Comparison of ENCODE assay signal across 19 cellular contexts in genomic region chr1:192524223-192524622, GRCh38. TPM values are rescaled to one million over a fixed set of nuclear protein-coding genes. Genes with fewer than 3 reads are reported as not detected.
DNase-seq lines count a peak whose midpoint lies in the region; ATAC-seq, FAIRE-seq and TF ChIP-seq lines count a peak whose summit lies in the region.
"Had no signal": no experiment of that assay in that cellular context is flagged by ENCODE, and none has a peak within 500 bp of the region (broad histone marks: within the 10 kb centered on the region; RNA-seq: fewer than 3 reads in every experiment).

No MANE protein-coding gene starts in this region.

- H2AFZ ChIP-seq in endothelial cell of umbilical vein (ENCODE audit: low read depth, low read length), result peak overlapping the region; percentile 58
- no peak overlapping the region for H2AFZ ChIP-seq in MM.1S (ENCODE audit: low read length)
- H2AFZ ChIP-seq: hepatocyte, parathyroid adenoma had no signal

- no peaks in the 10 kb centered on the region for H3K27me3 Mint-ChIP-seq in osteocyte (ENCODE audit: unreplicated experiment)
- H3K27me3 Mint-ChIP-seq: stimulated activated naive CD8-positive, alpha-beta T cell treated with anti-CD3 and anti-CD28 coated beads, Interleukin-15, Interleukin-2, amounts not matched to agents 100 ng/mL and 50 ng/mL, for 24 hours had no signal

- intact Hi-C loops in endothelial cell of umbilical vein (cut with micrococcal nuclease), result loop anchor here (2.0 kb wide), 1 partner anchor 13 kb away; no protein-coding TSS in a partner anchor

- H3K4me3 ChIP-seq in endothelial cell of umbilical vein (replicated peaks in 1 of 3; ENCODE audit: insufficient read depth in 1 of 3, low read depth in 1 of 3, low read length in 3 of 3) (no peak overlapping the region), MM.1S (ENCODE audit: low read length) (no peak overlapping the region)
- H3K4me3 ChIP-seq: hepatocyte had no signal

- H3K79me2 ChIP-seq in endothelial cell of umbilical vein (ENCODE audit: control insufficient read depth, insufficient read depth, low read length) (no peaks in the 10 kb centered on the region), MM.1S (ENCODE audit: low read length) (no peaks in the 10 kb centered on the region)
- H3K79me2 ChIP-seq: hepatocyte, parathyroid adenoma had no signal

- ATAC-seq in HG03457 (IDR thresholded peaks at IDR 0.05; ENCODE audit: unreplicated experiment), result no peak
- ATAC-seq in HG03025 (IDR thresholded peaks at IDR 0.05; ENCODE audit: low FRiP score, unreplicated experiment), result no peak

- H3K4me3 Mint-ChIP-seq in osteocyte (ENCODE audit: unreplicated experiment), result no peak overlapping the region
- H3K4me3 Mint-ChIP-seq: activated CD4-positive, alpha-beta T cell treated with anti-CD3 and anti-CD28 coated beads, Interleukin-2, amount 10 ng/mL, durations not matched to agents 24 days and 14 days; activated naive CD8-positive, alpha-beta T cell; B cell; stimulated activated naive CD8-positive, alpha-beta T cell treated with anti-CD3 and anti-CD28 coated beads, Interleukin-15, Interleukin-2, amounts not matched to agents 100 ng/mL and 50 ng/mL, for 24 hours had no signal

- H3K4me2 ChIP-seq in endothelial cell of umbilical vein (ENCODE audit: insufficient read depth, low read length) (no peak overlapping the region), MM.1S (ENCODE audit: low read depth, low read length) (no peak overlapping the region)
- H3K4me2 ChIP-seq: hepatocyte had no signal

- peaks cover 30% of the 10 kb centered on the region for H3K4me1 ChIP-seq in endothelial cell of umbilical vein (ENCODE audit: control insufficient read depth, extremely low read depth, insufficient read depth, low read length)
- peaks cover 48% of the 10 kb centered on the region for H3K4me1 ChIP-seq in MM.1S (ENCODE audit: low read length)
- H3K4me1 ChIP-seq: parathyroid adenoma had no signal

- H3K4me1 Mint-ChIP-seq in osteocyte (ENCODE audit: unreplicated experiment), result peaks cover 25% of the 10 kb centered on the region

- no peak for TF ChIP-seq CTCF in endothelial cell of umbilical vein (IDR thresholded peaks at IDR 0.05; ENCODE audit: extremely low read depth in 1 of 2, insufficient read depth in 1 of 2, low read depth in 1 of 2, low read length in 2 of 2)
- no peak for TF ChIP-seq CTCF in osteocyte (IDR thresholded peaks at IDR 0.05)
- no peak for TF ChIP-seq CTCF in MM.1S (IDR thresholded peaks at IDR 0.05; ENCODE audit: low read length)

- FAIRE-seq in endothelial cell of umbilical vein (lab: Jason Lieb, UNC), result no peak

- POLR2A ChIA-PET in endothelial cell of umbilical vein (lab: Charles Lee), result no interaction called here

- H3K9me3 Mint-ChIP-seq in osteocyte (ENCODE audit: unreplicated experiment), result no peaks in the 10 kb centered on the region
- H3K9me3 Mint-ChIP-seq: activated CD4-positive, alpha-beta T cell treated with anti-CD3 and anti-CD28 coated beads, Interleukin-2, amount 10 ng/mL, durations not matched to agents 24 days and 14 days; stimulated activated naive CD8-positive, alpha-beta T cell treated with anti-CD3 and anti-CD28 coated beads, Interleukin-15, Interleukin-2, amounts not matched to agents 100 ng/mL and 50 ng/mL, for 24 hours had no signal

- H4K20me1 ChIP-seq in endothelial cell of umbilical vein (replicated peaks; ENCODE audit: control insufficient read depth, extremely low read depth, insufficient read depth, low read length) (no peaks in the 10 kb centered on the region), MM.1S (ENCODE audit: insufficient read depth, low read length) (no peaks in the 10 kb centered on the region)

- H3K9ac ChIP-seq in endothelial cell of umbilical vein (replicated peaks; ENCODE audit: extremely low read depth, insufficient read depth, low read length) (no peak overlapping the region), MM.1S (ENCODE audit: low read length) (no peak overlapping the region)
- H3K9ac ChIP-seq: parathyroid adenoma had no signal

- no TSS peak for BruUV-seq in endothelial cell of umbilical vein (replicated peaks; lab: Mats Ljungman, UMichigan)

- no peaks in the 10 kb centered on the region for H3K9me2 ChIP-seq in MM.1S (replicated peaks; ENCODE audit: insufficient read depth, low read length)

- no peaks in the 10 kb centered on the region for H3F3A ChIP-seq in MM.1S (ENCODE audit: insufficient read depth, low read length)

- H3K9me3 ChIP-seq in endothelial cell of umbilical vein (replicated peaks; ENCODE audit: control insufficient read depth, insufficient read depth, low read length), result no peaks in the 10 kb centered on the region
- no peaks in the 10 kb centered on the region for H3K9me3 ChIP-seq in MM.1S (replicated peaks; ENCODE audit: insufficient read depth, low read length)

- H3K36me3 ChIP-seq in endothelial cell of umbilical vein (ENCODE audit: control insufficient read depth in 2 of 2, extremely low read depth in 1 of 2, insufficient read depth in 2 of 2, low read length in 2 of 2) (no peaks in the 10 kb centered on the region), MM.1S (replicated peaks; ENCODE audit: insufficient read depth, low read length) (no peaks in the 10 kb centered on the region)

- dilution Hi-C loops in endothelial cell of umbilical vein (cut with MboI; ENCODE audit: extremely low pct_ligation_motif_present, low sequenced_read_pairs), result no loop called here

- H3K27me3 ChIP-seq in endothelial cell of umbilical vein (ENCODE audit: control insufficient read depth in 2 of 2, insufficient read depth in 2 of 2, low read length in 2 of 2) (no peaks in the 10 kb centered on the region), MM.1S (replicated peaks; ENCODE audit: insufficient read depth, low read length) (no peaks in the 10 kb centered on the region)
- H3K27me3 ChIP-seq: hepatocyte had no signal

- DNase-seq in COLO829 (ENCODE audit: low spot score), result peak; percentile 86
- peak; percentile 75 for DNase-seq in LHCN-M2 (ENCODE audit: low read depth)
- DNase-seq in endothelial cell of umbilical vein (ENCODE audit: low read depth, low spot score), result peak; percentile 67
- no peak for DNase-seq in osteocyte (ENCODE audit: extremely low spot score, unreplicated experiment)
- DNase-seq in substantia nigra (lab: John Stamatoyannopoulos, UW), result no peak
- DNase-seq in MM.1S, result no peak
- DNase-seq: activated CD4-positive, alpha-beta T cell treated with anti-CD3 and anti-CD28 coated beads, Interleukin-2, amount 10 ng/mL, durations not matched to agents 24 days and 14 days; activated T-cell treated with anti-CD3 and anti-CD28 coated beads, Interleukin-2, amount 50 U/mL, for 1 hour; NCI-H1436 treated with DMSO at 0.1 percent for 48 hours; NCI-H226; T-helper 9 cell had no signal

- no peaks in the 10 kb centered on the region for H3K36me3 Mint-ChIP-seq in osteocyte (ENCODE audit: unreplicated experiment)
- H3K36me3 Mint-ChIP-seq: activated naive CD8-positive, alpha-beta T cell had no signal

- no peak overlapping the region for H3K27ac ChIP-seq in endothelial cell of umbilical vein (ENCODE audit: insufficient read depth, low read depth, low read length)
- H3K27ac ChIP-seq in substantia nigra (ENCODE audit: low read depth, low read length, poor library complexity, severe bottlenecking), result no peak overlapping the region
- H3K27ac ChIP-seq in MM.1S (ENCODE audit: low read length), result no peak overlapping the region
- H3K27ac ChIP-seq: hepatocyte, HL-60, parathyroid adenoma had no signal

- H3K27ac Mint-ChIP-seq in osteocyte (ENCODE audit: unreplicated experiment), result peak overlapping the region; percentile 82
- H3K27ac Mint-ChIP-seq: activated CD4-positive, alpha-beta T cell treated with anti-CD3 and anti-CD28 coated beads, Interleukin-2, amount 10 ng/mL, durations not matched to agents 24 days and 14 days; activated naive CD8-positive, alpha-beta T cell; B cell; stimulated activated naive CD8-positive, alpha-beta T cell treated with anti-CD3 and anti-CD28 coated beads, Interleukin-15, Interleukin-2, amounts not matched to agents 100 ng/mL and 50 ng/mL, for 24 hours had no signal

- CTCF ChIA-PET in endothelial cell of umbilical vein (lab: Charles Lee), result interaction anchor here (1.1 to 1.5 kb wide), 2 partner anchors 12 to 21 kb away, joined by 3 read pairs; no protein-coding TSS in a partner anchor

- no peaks in the 10 kb centered on the region for H3K9me1 ChIP-seq in endothelial cell of umbilical vein (replicated peaks; ENCODE audit: control insufficient read depth, extremely low read depth, insufficient read depth, low read length)

- TF ChIP-seq POLR2A in endothelial cell of umbilical vein (IDR thresholded peaks at IDR 0.05; ENCODE audit: low read depth, low read length), result no peak

TF ChIP-seq in endothelial cell of umbilical vein, 7 proteins besides CTCF, POLR2A, EP300 and RAD21:
- no peak for TF ChIP-seq MYC (IDR thresholded peaks at IDR 0.05; ENCODE audit: low read depth, low read length)
- TF ChIP-seq FOS (IDR thresholded peaks at IDR 0.05; ENCODE audit: borderline replicate concordance, insufficient read depth, low read length), result no peak
- TF ChIP-seq JUN (IDR thresholded peaks at IDR 0.05; ENCODE audit: borderline replicate concordance, insufficient read depth, insufficient read length, low read depth), result no peak
- no peak for TF ChIP-seq POLR2AphosphoS5 (IDR thresholded peaks at IDR 0.05; ENCODE audit: insufficient read depth, low read depth, low read length)
- TF ChIP-seq GATA2 (IDR thresholded peaks at IDR 0.05; ENCODE audit: insufficient read depth, insufficient read length, low read depth, low read length), result no peak

RNA-seq across cellular contexts. Expression of gene RGS1, which starts 51.4 kb away (rescaled TPM):
- total RNA-seq in LHCN-M2 (2014; rRNA removed), result 0.11 and 0.19 TPM in 2 replicates
- not detected for polyA plus RNA-seq in LHCN-M2 (2012)
- total RNA-seq in endothelial cell of umbilical vein, result not detected in 2 replicates
- not detected in 2 replicates for polyA plus RNA-seq in endothelial cell of umbilical vein
- not detected in 2 replicates for polyA plus RNA-seq in endothelial cell of umbilical vein (2011; cell fraction: cytosol; rRNA removed)
- not detected in 2 replicates for polyA plus RNA-seq in endothelial cell of umbilical vein (2011; cell fraction: nucleus; rRNA removed)
- not detected in 2 replicates for polyA plus RNA-seq in endothelial cell of umbilical vein (2012)
- polyA minus RNA-seq in endothelial cell of umbilical vein, result not detected in 2 replicates
- not detected for polyA minus RNA-seq in endothelial cell of umbilical vein (2011; cell fraction: cytosol; rRNA and poly(A)+ RNA removed)
- not detected in 2 replicates for polyA minus RNA-seq in endothelial cell of umbilical vein (2011; cell fraction: nucleus; rRNA and poly(A)+ RNA removed)
- not detected in 2 replicates for total RNA-seq in osteocyte

Comparison
In these comparisons a context has a peak if more than half of its experiments do, and no peak if none do; other contexts are left out.
1. DNase-seq: peak in COLO829 (single experiment), LHCN-M2 (single experiment) and endothelial cell of umbilical vein (single experiment); none in osteocyte (single experiment), substantia nigra (0 of 49) and MM.1S (single experiment).